9 cellular contexts compared by ENCODE assay signal in genomic region chr1:6414443-6414844, GRCh38. TPM values are rescaled to one million over a fixed set of nuclear protein-coding genes. Genes with fewer than 3 reads are reported as not detected.
DNase-seq lines count a peak whose midpoint lies in the region; TF ChIP-seq lines count a peak whose summit lies in the region.
"Had no signal": no experiment of that assay in that cellular context is flagged by ENCODE, and none has a peak within 500 bp of the region (broad histone marks: within the 10 kb centered on the region; RNA-seq: fewer than 3 reads in every experiment).

No MANE protein-coding gene starts in this region.

- H3K9me3 ChIP-seq in GM23248 (ENCODE audit: low read depth), result no peaks in the 10 kb centered on the region
- no peaks in the 10 kb centered on the region for H3K9me3 ChIP-seq in hepatocyte (ENCODE audit: low read depth)

- peaks cover 7% of the 10 kb centered on the region for H3K4me1 Mint-ChIP-seq in activated T-helper 2 cell treated with anti-CD3 and anti-CD28 coated beads, Interferon-gamma antibody, Interleukin-2, Interleukin-4, amounts not matched to agents 10 μg/mL and 5 μg/mL and 100 μg/mL, durations not matched to agents 14 hours and 24 hours and 36 hours (ENCODE audit: low read depth)

- 10 to 11% methylated on average over 15 of the region's 15 CpGs for WGBS in GM23248 (ENCODE audit: low coverage in 1 of 2, low lambda C conversion rate in 2 of 2, missing lambda C conversion rate in 2 of 2), 2 experiments
- 9% methylated on average over 15 of the region's 15 CpGs for WGBS in hepatocyte (ENCODE audit: low lambda C conversion rate, missing lambda C conversion rate)

- 0 out of 2 replicates have a peak, but pooled peaks cover 5% of the 10 kb centered on the region for H3K4me1 ChIP-seq in GM23248 (ENCODE audit: insufficient read depth)
- peaks cover 17% of the 10 kb centered on the region for H3K4me1 ChIP-seq in hepatocyte (ENCODE audit: insufficient read depth)

- peaks cover 47% of the 10 kb centered on the region for H3K27me3 Mint-ChIP-seq in activated T-helper 2 cell treated with anti-CD3 and anti-CD28 coated beads, Interferon-gamma antibody, Interleukin-2, Interleukin-4, amounts not matched to agents 10 μg/mL and 5 μg/mL and 100 μg/mL, durations not matched to agents 14 hours and 24 hours and 36 hours (ENCODE audit: low read depth)

- H4K20me1 ChIP-seq in GM23248 (ENCODE audit: insufficient read depth) (no peaks in the 10 kb centered on the region), hepatocyte (ENCODE audit: insufficient read depth, poor library complexity, severe bottlenecking) (no peaks in the 10 kb centered on the region)

- peak; percentile 46 for TF ChIP-seq CTCF in hepatocyte (IDR thresholded peaks at IDR 0.05; ENCODE audit: poor library complexity)

- H3K4me2 ChIP-seq in GM23248 (ENCODE audit: unreplicated experiment) (peak overlapping the region; percentile 28), hepatocyte (peak overlapping the region; percentile 55)

- H3K27ac Mint-ChIP-seq in activated T-helper 2 cell treated with anti-CD3 and anti-CD28 coated beads, Interferon-gamma antibody, Interleukin-2, Interleukin-4, amounts not matched to agents 10 μg/mL and 5 μg/mL and 100 μg/mL, durations not matched to agents 14 hours and 24 hours and 36 hours, result peak overlapping the region; percentile 28
- H3K27ac Mint-ChIP-seq: dendritic cell treated with granulocyte-macrophage colony-stimulating factor and Interleukin-4, amounts not matched to agents 40 ng/mL and 50 ng/mL, for 4 days had no signal

- H3K36me3 ChIP-seq in GM23248 (ENCODE audit: low read depth) (no peaks in the 10 kb centered on the region), hepatocyte (replicated peaks; ENCODE audit: insufficient read depth, low read depth) (no peaks in the 10 kb centered on the region)

- H3K36me3 Mint-ChIP-seq in activated T-helper 2 cell treated with anti-CD3 and anti-CD28 coated beads, Interferon-gamma antibody, Interleukin-2, Interleukin-4, amounts not matched to agents 10 μg/mL and 5 μg/mL and 100 μg/mL, durations not matched to agents 14 hours and 24 hours and 36 hours (ENCODE audit: low read depth), result no peaks in the 10 kb centered on the region

- no peak overlapping the region for H3K27ac ChIP-seq in GM23248
- peak overlapping the region; percentile 42 for H3K27ac ChIP-seq in hepatocyte

- H3K9ac ChIP-seq in GM23248, result no peak overlapping the region

- in situ Hi-C loops in GM23248 (cut with MboI), result no loop called here

- H3K79me2 ChIP-seq in GM23248 (ENCODE audit: insufficient read depth), result no peaks in the 10 kb centered on the region
- H3K79me2 ChIP-seq in hepatocyte, result no peaks in the 10 kb centered on the region

- no peaks in the 10 kb centered on the region for H3K9me2 ChIP-seq in GM23248 (ENCODE audit: insufficient read depth)
- H3K9me2 ChIP-seq in hepatocyte (replicated peaks; ENCODE audit: insufficient read depth), result no peaks in the 10 kb centered on the region

- intact Hi-C loops in activated T-helper 2 cell treated with anti-CD3 and anti-CD28 coated beads, Interferon-gamma antibody, Interleukin-2, Interleukin-4, amounts not matched to agents 10 μg/mL and 5 μg/mL and 100 μg/mL, durations not matched to agents 14 hours and 24 hours and 36 hours (cut with micrococcal nuclease), result no loop called here

- H3K9me3 Mint-ChIP-seq in activated T-helper 2 cell treated with anti-CD3 and anti-CD28 coated beads, Interferon-gamma antibody, Interleukin-2, Interleukin-4, amounts not matched to agents 10 μg/mL and 5 μg/mL and 100 μg/mL, durations not matched to agents 14 hours and 24 hours and 36 hours, result no peaks in the 10 kb centered on the region
- H3K9me3 Mint-ChIP-seq: dendritic cell treated with granulocyte-macrophage colony-stimulating factor and Interleukin-4, amounts not matched to agents 40 ng/mL and 50 ng/mL, for 4 days had no signal

- peak overlapping the region; percentile 51 for H2AFZ ChIP-seq in GM23248
- no peak overlapping the region for H2AFZ ChIP-seq in hepatocyte

- H3K27me3 ChIP-seq in GM23248 (replicated peaks; ENCODE audit: insufficient read depth) (peaks cover 54% of the 10 kb centered on the region), hepatocyte (peaks cover 38% of the 10 kb centered on the region)

- H3F3A ChIP-seq in GM23248 (ENCODE audit: insufficient read depth), result no peaks in the 10 kb centered on the region

- no peak overlapping the region for H3K4me3 Mint-ChIP-seq in activated T-helper 2 cell treated with anti-CD3 and anti-CD28 coated beads, Interferon-gamma antibody, Interleukin-2, Interleukin-4, amounts not matched to agents 10 μg/mL and 5 μg/mL and 100 μg/mL, durations not matched to agents 14 hours and 24 hours and 36 hours (ENCODE audit: low read depth)
- H3K4me3 Mint-ChIP-seq: dendritic cell treated with granulocyte-macrophage colony-stimulating factor and Interleukin-4, amounts not matched to agents 40 ng/mL and 50 ng/mL, for 4 days had no signal

- H3K4me3 ChIP-seq in GM23248, result peak overlapping the region; percentile 44; the same call in 1 of the 2 replicates
- H3K4me3 ChIP-seq in hepatocyte, result no peak overlapping the region

- DNase-seq in NCI-H2081 (lab: John Stamatoyannopoulos, UW), result peak; percentile 18 to 49
- no peak for DNase-seq in NCI-H2081 treated with DMSO at 0.1 percent for 48 hours (lab: John Stamatoyannopoulos, UW)
- DNase-seq in GM23248, result peak; percentile 74
- DNase-seq in NCI-H1417 (lab: John Stamatoyannopoulos, UW), result peak in 2 of 3 experiments; percentile 48 to 77
- no peak for DNase-seq in activated T-helper 2 cell treated with anti-CD3 and anti-CD28 coated beads, Interferon-gamma antibody, Interleukin-2, Interleukin-4, amounts not matched to agents 10 μg/mL and 5 μg/mL and 100 μg/mL, durations not matched to agents 14 hours and 24 hours and 36 hours (ENCODE audit: low spot score)
- DNase-seq in hepatocyte (ENCODE audit: low spot score), result peak; percentile 69
- DNase-seq in stimulated activated CD8-positive, alpha-beta memory T cell treated with anti-CD3 and anti-CD28 coated beads, Interleukin-2, amount 100 ng/mL, for 48 hours (ENCODE audit: low read depth in 2 of 2), result peak; percentile 36 to 37
- no peak for DNase-seq in putamen (ENCODE audit: low spot score)

RNA-seq across cellular contexts. Expression of gene HES2, which starts 5.3 kb away (rescaled TPM):
- not detected in 2 replicates for total RNA-seq in GM23248 (2014; rRNA removed; shearing (Covaris generic))
- polyA plus RNA-seq in GM23248 (2016; fragmentation: Nextera tagmentation; extraction: Ambion mirVana), result not detected in 2 replicates
- 0.21 and 0.51 TPM in 2 replicates for total RNA-seq in activated T-helper 2 cell treated with anti-CD3 and anti-CD28 coated beads, Interferon-gamma antibody, Interleukin-2, Interleukin-4, amounts not matched to agents 10 μg/mL and 5 μg/mL and 100 μg/mL, durations not matched to agents 14 hours and 24 hours and 36 hours
- total RNA-seq in hepatocyte, result 0.27 and 0.44 TPM in 2 replicates
- polyA plus RNA-seq in hepatocyte, result 0.36 and 1.2 TPM in 2 replicates

RNA-seq across cellular contexts. Expression of gene ESPN, which starts 10.1 kb away (rescaled TPM):
- not detected in 2 replicates for total RNA-seq in GM23248 (2014; rRNA removed; shearing (Covaris generic))
- polyA plus RNA-seq in GM23248 (2016; fragmentation: Nextera tagmentation; extraction: Ambion mirVana), result not detected in 2 replicates
- total RNA-seq in activated T-helper 2 cell treated with anti-CD3 and anti-CD28 coated beads, Interferon-gamma antibody, Interleukin-2, Interleukin-4, amounts not matched to agents 10 μg/mL and 5 μg/mL and 100 μg/mL, durations not matched to agents 14 hours and 24 hours and 36 hours, result 0.87 and 1.0 TPM in 2 replicates
- 21.4 and 31.1 TPM in 2 replicates for total RNA-seq in hepatocyte
- 48.4 and 65.7 TPM in 2 replicates for polyA plus RNA-seq in hepatocyte

RNA-seq across cellular contexts. Expression of gene ACOT7, which starts 20.9 kb away (rescaled TPM):
- 20.0 and 25.7 TPM in 2 replicates for total RNA-seq in GM23248 (2014; rRNA removed; shearing (Covaris generic))
- polyA plus RNA-seq in GM23248 (2016; fragmentation: Nextera tagmentation; extraction: Ambion mirVana) (74.7 and 79.2 TPM in 2 replicates), hepatocyte (38.1 and 39.9 TPM in 2 replicates)
- 128 and 132 TPM in 2 replicates for total RNA-seq in activated T-helper 2 cell treated with anti-CD3 and anti-CD28 coated beads, Interferon-gamma antibody, Interleukin-2, Interleukin-4, amounts not matched to agents 10 μg/mL and 5 μg/mL and 100 μg/mL, durations not matched to agents 14 hours and 24 hours and 36 hours
- 20.3 and 25.8 TPM in 2 replicates for total RNA-seq in hepatocyte

RNA-seq across cellular contexts. Expression of gene TNFRSF25, which starts 51.5 kb away (rescaled TPM):
- 5.6 and 12.1 TPM in 2 replicates for total RNA-seq in GM23248 (2014; rRNA removed; shearing (Covaris generic))
- 2.5 and 3.1 TPM in 2 replicates for polyA plus RNA-seq in GM23248 (2016; fragmentation: Nextera tagmentation; extraction: Ambion mirVana)
- 88.0 and 89.7 TPM in 2 replicates for total RNA-seq in activated T-helper 2 cell treated with anti-CD3 and anti-CD28 coated beads, Interferon-gamma antibody, Interleukin-2, Interleukin-4, amounts not matched to agents 10 μg/mL and 5 μg/mL and 100 μg/mL, durations not matched to agents 14 hours and 24 hours and 36 hours
- total RNA-seq in hepatocyte, result 4.8 and 14.0 TPM in 2 replicates
- polyA plus RNA-seq in hepatocyte, result 7.1 and 16.9 TPM in 2 replicates

Comparison
In these comparisons a context has a peak if more than half of its experiments do, and no peak if none do; other contexts are left out.
1. DNase-seq: peak in NCI-H2081 (2 of 2), GM23248 (single experiment), NCI-H1417 (2 of 3), hepatocyte (single experiment) and stimulated activated CD8-positive, alpha-beta memory T cell treated with anti-CD3 and anti-CD28 coated beads, Interleukin-2, amount 100 ng/mL, for 48 hours (2 of 2); none in NCI-H2081 treated with DMSO at 0.1 percent for 48 hours (single experiment), activated T-helper 2 cell treated with anti-CD3 and anti-CD28 coated beads, Interferon-gamma antibody, Interleukin-2, Interleukin-4, amounts not matched to agents 10 μg/mL and 5 μg/mL and 100 μg/mL, durations not matched to agents 14 hours and 24 hours and 36 hours (single experiment) and putamen (single experiment).
2. RNA of gene ESPN, which starts 10.1 kb away (total RNA-seq): 21.4 to 31.1 TPM in hepatocyte; 0.87 to 1.0 TPM in activated T-helper 2 cell treated with anti-CD3 and anti-CD28 coated beads, Interferon-gamma antibody, Interleukin-2, Interleukin-4, amounts not matched to agents 10 μg/mL and 5 μg/mL and 100 μg/mL, durations not matched to agents 14 hours and 24 hours and 36 hours and not detected in GM23248; every median in the first group is over 10 times any median in the second.